1 cellular context compared by ENCODE assay signal in genomic region chr20:62874745-62875344, GRCh38.
TF ChIP-seq lines count a peak whose summit lies in the region.

No MANE protein-coding gene starts in this region.

TF ChIP-seq in HEK293, 187 proteins besides CTCF, POLR2A, EP300 and RAD21 (continued from another document):
- peak; percentile 66; the same call in 1 of the 2 replicates for TF ChIP-seq ZBTB10 (tag by site-specific recombination; IDR thresholded peaks at IDR 0.05)
- TF ChIP-seq ZNF404 (tag by site-specific recombination; IDR thresholded peaks at IDR 0.05), result no peak
- peak; percentile 42; the same call in 1 of the 2 replicates for TF ChIP-seq PRDM1 (tag by site-specific recombination; IDR thresholded peaks at IDR 0.05)
TF ChIP-seq in HEK293: peak in this region for 6.
